In genomic region chr3:107124885-107125284, GRCh38 we compare ENCODE assay signal across 1 cellular context.
TF ChIP-seq lines count a peak whose summit lies in the region.

No MANE protein-coding gene starts in this region.

TF ChIP-seq in K562, 482 proteins besides CTCF, POLR2A, EP300 and RAD21 (continued from another document):
- TF ChIP-seq, protein P1, sequence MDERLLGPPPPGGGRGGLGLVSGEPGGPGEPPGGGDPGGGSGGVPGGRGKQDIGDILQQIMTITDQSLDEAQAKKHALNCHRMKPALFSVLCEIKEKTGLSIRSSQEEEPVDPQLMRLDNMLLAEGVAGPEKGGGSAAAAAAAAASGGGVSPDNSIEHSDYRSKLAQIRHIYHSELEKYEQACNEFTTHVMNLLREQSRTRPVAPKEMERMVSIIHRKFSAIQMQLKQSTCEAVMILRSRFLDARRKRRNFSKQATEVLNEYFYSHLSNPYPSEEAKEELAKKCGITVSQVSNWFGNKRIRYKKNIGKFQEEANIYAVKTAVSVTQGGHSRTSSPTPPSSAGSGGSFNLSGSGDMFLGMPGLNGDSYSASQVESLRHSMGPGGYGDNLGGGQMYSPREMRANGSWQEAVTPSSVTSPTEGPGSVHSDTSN (CRISPR knock-in tag; IDR thresholded peaks at IDR 0.05; ENCODE audit: low read depth), result no peak
- TF ChIP-seq, protein P1 (tag; conservative IDR thresholded peaks at IDR 0.05; ENCODE audit: low read depth), result peak; percentile 23; the same call in 1 of the 2 replicates
- TF ChIP-seq TAL1 (IDR thresholded peaks at IDR 0.05) (peak; percentile 54; the same call in 1 of the 2 replicates), JUND (IDR thresholded peaks at IDR 0.05; ENCODE audit: borderline replicate concordance, low read depth, low read length) (0 out of 2 replicates have a peak, but pooled peaks have one; percentile 31), JUND (tag; IDR thresholded peaks at IDR 0.05; ENCODE audit: borderline replicate concordance, low read depth, low read length) (peak; percentile 42; the same call in 1 of the 3 replicates), ZNF586 (CRISPR knock-in tag; conservative IDR thresholded peaks at IDR 0.05) (no peak), DPF2 (IDR thresholded peaks at IDR 0.05) (peak; percentile 59), MTA2 (IDR thresholded peaks at IDR 0.05; ENCODE audit: low read depth) (0 out of 2 replicates have a peak, but pooled peaks have one; percentile 43), ZNF766 (CRISPR knock-in tag; conservative IDR thresholded peaks at IDR 0.05) (no peak), TEAD4 (IDR thresholded peaks at IDR 0.05; ENCODE audit: low read length) (peak; percentile 82), TEAD4 (CRISPR knock-in tag; IDR thresholded peaks at IDR 0.05; ENCODE audit: borderline replicate concordance) (no peak), TRIM24 (IDR thresholded peaks at IDR 0.05) (peak in 1 of 2 experiments; percentile 20; a peak in 1 of 4 replicates), HMBOX1 (IDR thresholded peaks at IDR 0.05) (peak; percentile 75), CBFA2T3 (IDR thresholded peaks at IDR 0.05) (peak; percentile 88), TAF1 (IDR thresholded peaks at IDR 0.05; ENCODE audit: control insufficient read depth, extremely low read depth, insufficient read depth, low read length, severe bottlenecking) (peak; percentile 19), ARID1B (IDR thresholded peaks at IDR 0.05) (peak; percentile 69), SMAD2 (IDR thresholded peaks at IDR 0.05; ENCODE audit: low read depth, low read length) (no peak), VEZF1 (CRISPR knock-in tag; IDR thresholded peaks at IDR 0.05) (peak; percentile 34; the same call in 1 of the 2 replicates), CBFA2T2 (conservative IDR thresholded peaks at IDR 0.05) (peak; percentile 81), POLR2AphosphoS5 (IDR thresholded peaks at IDR 0.05; ENCODE audit: control insufficient read depth, insufficient read depth, low read depth, low read length) (peak; percentile 39; the same call in 1 of the 2 replicates), SMARCC2 (IDR thresholded peaks at IDR 0.05; ENCODE audit: low read depth) (no peak), SMAD4 (CRISPR knock-in tag; conservative IDR thresholded peaks at IDR 0.05) (0 out of 2 replicates have a peak, but pooled peaks have one; percentile 17), MECOM (CRISPR knock-in tag; IDR thresholded peaks at IDR 0.05) (0 out of 2 replicates have a peak, but pooled peaks have one; percentile 19), ZBTB17 (CRISPR knock-in tag; IDR thresholded peaks at IDR 0.05) (no peak), CUX1 (CRISPR knock-in tag; IDR thresholded peaks at IDR 0.05) (no peak), NFIC (IDR thresholded peaks at IDR 0.05) (peak; percentile 36; the same call in 1 of the 2 replicates), NCOR1 (IDR thresholded peaks at IDR 0.05) (peak; percentile 57; the same call in 1 of the 2 replicates), TCF3 (CRISPR knock-in tag; IDR thresholded peaks at IDR 0.05) (peak; percentile 67), ETS1 (conservative IDR thresholded peaks at IDR 0.05; ENCODE audit: control insufficient read depth, low read depth, low read length) (no peak), SMARCA4 (IDR thresholded peaks at IDR 0.05) (0 out of 2 replicates have a peak, but pooled peaks have one; percentile 20), IRF2 (CRISPR knock-in tag; IDR thresholded peaks at IDR 0.05) (no peak), ZNF589 (CRISPR knock-in tag; IDR thresholded peaks at IDR 0.05; ENCODE audit: low read depth) (0 out of 2 replicates have a peak, but pooled peaks have one; percentile 49), ZKSCAN8 (CRISPR knock-in tag; IDR thresholded peaks at IDR 0.05) (peak; percentile 88; the same call in 1 of the 2 replicates)
- TF ChIP-seq, protein P2, sequence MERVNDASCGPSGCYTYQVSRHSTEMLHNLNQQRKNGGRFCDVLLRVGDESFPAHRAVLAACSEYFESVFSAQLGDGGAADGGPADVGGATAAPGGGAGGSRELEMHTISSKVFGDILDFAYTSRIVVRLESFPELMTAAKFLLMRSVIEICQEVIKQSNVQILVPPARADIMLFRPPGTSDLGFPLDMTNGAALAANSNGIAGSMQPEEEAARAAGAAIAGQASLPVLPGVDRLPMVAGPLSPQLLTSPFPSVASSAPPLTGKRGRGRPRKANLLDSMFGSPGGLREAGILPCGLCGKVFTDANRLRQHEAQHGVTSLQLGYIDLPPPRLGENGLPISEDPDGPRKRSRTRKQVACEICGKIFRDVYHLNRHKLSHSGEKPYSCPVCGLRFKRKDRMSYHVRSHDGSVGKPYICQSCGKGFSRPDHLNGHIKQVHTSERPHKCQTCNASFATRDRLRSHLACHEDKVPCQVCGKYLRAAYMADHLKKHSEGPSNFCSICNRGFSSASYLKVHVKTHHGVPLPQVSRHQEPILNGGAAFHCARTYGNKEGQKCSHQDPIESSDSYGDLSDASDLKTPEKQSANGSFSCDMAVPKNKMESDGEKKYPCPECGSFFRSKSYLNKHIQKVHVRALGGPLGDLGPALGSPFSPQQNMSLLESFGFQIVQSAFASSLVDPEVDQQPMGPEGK (CRISPR knock-in tag; IDR thresholded peaks at IDR 0.05; ENCODE audit: borderline replicate concordance), result no peak
- TF ChIP-seq, protein P3, sequence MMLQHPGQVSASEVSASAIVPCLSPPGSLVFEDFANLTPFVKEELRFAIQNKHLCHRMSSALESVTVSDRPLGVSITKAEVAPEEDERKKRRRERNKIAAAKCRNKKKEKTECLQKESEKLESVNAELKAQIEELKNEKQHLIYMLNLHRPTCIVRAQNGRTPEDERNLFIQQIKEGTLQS (IDR thresholded peaks at IDR 0.05), result peak; percentile 52
- TF ChIP-seq, protein P3 (CRISPR knock-in tag; conservative IDR thresholded peaks at IDR 0.05), result no peak
- TF ChIP-seq, protein P4, sequence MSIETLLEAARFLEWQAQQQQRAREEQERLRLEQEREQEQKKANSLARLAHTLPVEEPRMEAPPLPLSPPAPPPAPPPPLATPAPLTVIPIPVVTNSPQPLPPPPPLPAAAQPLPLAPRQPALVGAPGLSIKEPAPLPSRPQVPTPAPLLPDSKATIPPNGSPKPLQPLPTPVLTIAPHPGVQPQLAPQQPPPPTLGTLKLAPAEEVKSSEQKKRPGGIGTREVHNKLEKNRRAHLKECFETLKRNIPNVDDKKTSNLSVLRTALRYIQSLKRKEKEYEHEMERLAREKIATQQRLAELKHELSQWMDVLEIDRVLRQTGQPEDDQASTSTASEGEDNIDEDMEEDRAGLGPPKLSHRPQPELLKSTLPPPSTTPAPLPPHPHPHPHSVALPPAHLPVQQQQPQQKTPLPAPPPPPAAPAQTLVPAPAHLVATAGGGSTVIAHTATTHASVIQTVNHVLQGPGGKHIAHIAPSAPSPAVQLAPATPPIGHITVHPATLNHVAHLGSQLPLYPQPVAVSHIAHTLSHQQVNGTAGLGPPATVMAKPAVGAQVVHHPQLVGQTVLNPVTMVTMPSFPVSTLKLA (conservative IDR thresholded peaks at IDR 0.05), result no peak
TF ChIP-seq in K562: peak in this region for 26.
